ENCODE assay signal across 8 cellular contexts in genomic region chr19:1849132-1849474, GRCh38. TPM values are rescaled to one million over a fixed set of nuclear protein-coding genes. Genes with fewer than 3 reads are reported as not detected.
DNase-seq lines count a peak whose midpoint lies in the region; ATAC-seq and TF ChIP-seq lines count a peak whose summit lies in the region.

No MANE protein-coding gene starts in this region.

- in situ Hi-C loops in astrocyte of the spinal cord (cut with HindIII; ENCODE audit: low sequenced_read_pairs), result no loop called here

- H3K4me1 Mint-ChIP-seq in IgD-negative memory B cell, result peaks cover 24 to 31% (median 25%) of the 10 kb centered on the region in 3 donors
- peaks cover 39 to 73% (median 59%) of the 10 kb centered on the region in 3 donors for H3K4me1 Mint-ChIP-seq in naive B cell

- H3K9me3 Mint-ChIP-seq in IgD-negative memory B cell (no peaks in the 10 kb centered on the region), naive B cell (no peaks in the 10 kb centered on the region)

- DNase-seq in astrocyte of the spinal cord (ENCODE audit: low read depth, low spot score) (no peak), naive B cell (no peak), DMS 273 treated with DMSO at 0.1 percent for 48 hours (lab: John Stamatoyannopoulos, UW) (no peak), cardiac septum (ENCODE audit: low spot score) (no peak)
- no peak for DNase-seq in activated effector memory CD4-positive, alpha-beta T cell treated with anti-CD3 and anti-CD28 coated beads, Interleukin-2, amount 50 U/mL, for 16 hours

- ATAC-seq in naive B cell (ENCODE audit: low read depth in 2 of 2) (no peak), HG03460 (IDR thresholded peaks at IDR 0.05; ENCODE audit: unreplicated experiment) (no peak)

- 0 out of 2 replicates have a peak, but pooled peaks have one; percentile 60 for TF ChIP-seq CTCF in C4-2B (conservative IDR thresholded peaks at IDR 0.05)
- TF ChIP-seq CTCF in astrocyte of the spinal cord (IDR thresholded peaks at IDR 0.05; ENCODE audit: low read depth, low read length), result no peak

- no peaks in the 10 kb centered on the region for H3K27me3 Mint-ChIP-seq in IgD-negative memory B cell
- no peaks in the 10 kb centered on the region for H3K27me3 Mint-ChIP-seq in naive B cell

- peak overlapping the region; percentile 96 for H3K27ac ChIP-seq in C4-2B

- intact Hi-C loops in cardiac septum (cut with DNase I), result no loop called here

- H3K36me3 Mint-ChIP-seq in IgD-negative memory B cell (peaks cover 2% of the 10 kb centered on the region), naive B cell (no peaks in the 10 kb centered on the region)

- peak overlapping the region in 3 of 4 donors; percentile 72 to 90 (median 73) for H3K4me3 Mint-ChIP-seq in IgD-negative memory B cell
- peak overlapping the region in 6 of 8 donors; percentile 49 to 89 (median 79) for H3K4me3 Mint-ChIP-seq in naive B cell

- H3K4me3 ChIP-seq in astrocyte of the spinal cord (ENCODE audit: low read depth, low read length), result peak overlapping the region; percentile 15

- H3K27ac Mint-ChIP-seq in IgD-negative memory B cell (peak overlapping the region; percentile 87 to 93 (median 88)), naive B cell (peak overlapping the region; percentile 92 to 97 (median 96))

RNA-seq across cellular contexts. Expression of gene REXO1, which starts 0.8 kb away (rescaled TPM):
- polyA plus RNA-seq in IgD-negative memory B cell, result 13.7 TPM
- 10 to 100 TPM in 1 of 6 donors, 1 to 10 TPM in 4, under 1 TPM in 1; 0.96 to 18.1 (median 5.2) TPM for polyA plus RNA-seq in naive B cell (ENCODE audit: low read depth in 6 of 6)
- 16.7 TPM for total RNA-seq in cardiac septum

RNA-seq across cellular contexts. Expression of gene KLF16, which starts 14.3 kb away (rescaled TPM):
- 1.8 TPM for polyA plus RNA-seq in IgD-negative memory B cell
- polyA plus RNA-seq in naive B cell (ENCODE audit: low read depth in 6 of 6), result 1 to 10 TPM in 1 of 6 donors, under 1 TPM in 5; 0.43 to 1.4 (median 0.70) TPM
- total RNA-seq in cardiac septum, result 14.1 TPM

RNA-seq across cellular contexts. Expression of gene ABHD17A, which starts 36.2 kb away (rescaled TPM):
- polyA plus RNA-seq in IgD-negative memory B cell (107 TPM), naive B cell (ENCODE audit: low read depth in 6 of 6) (100 to 1,000 TPM in 1 of 6 donors, 10 to 100 TPM in 5; 59.4 to 113 (median 78.2) TPM)
- total RNA-seq in cardiac septum, result 61.1 TPM

RNA-seq across cellular contexts. Expression of gene ATP8B3, which starts 37.0 kb away (rescaled TPM):
- polyA plus RNA-seq in IgD-negative memory B cell (1.2 TPM), naive B cell (ENCODE audit: low read depth in 6 of 6) (under 1 TPM in 1 of 6 donors, not detected in 5; 0.09 TPM)
- 0.78 TPM for total RNA-seq in cardiac septum

RNA-seq across cellular contexts. Expression of gene ADAT3, which starts 56.1 kb away (rescaled TPM):
- 7.4 TPM for polyA plus RNA-seq in IgD-negative memory B cell
- polyA plus RNA-seq in naive B cell (ENCODE audit: low read depth in 6 of 6), result 1 to 10 TPM; 1.9 to 6.1 (median 3.6) TPM
- 2.1 TPM for total RNA-seq in cardiac septum
